ENCODE assay signal across 13 cellular contexts in the genomic region with DNA sequence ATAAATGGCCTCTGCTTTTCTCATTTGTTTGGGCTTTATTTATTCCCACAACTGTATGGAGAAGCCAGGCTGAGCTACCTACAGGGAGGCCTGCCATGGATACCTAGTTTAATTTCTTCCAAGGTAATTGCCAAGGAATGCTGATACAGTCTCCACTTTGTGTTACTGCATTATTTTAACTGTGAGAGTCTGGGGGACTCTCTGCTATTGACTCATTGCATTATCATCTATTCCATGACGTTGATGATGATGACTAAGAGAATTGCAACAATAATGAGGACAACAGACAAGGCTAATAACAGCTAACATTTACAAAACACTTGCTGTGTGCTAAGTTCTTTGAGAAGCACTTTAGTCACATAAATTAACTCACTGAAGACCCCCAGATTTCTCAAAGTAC.
DNase-seq lines count a peak whose midpoint lies in the region; ATAC-seq and TF ChIP-seq lines count a peak whose summit lies in the region.
"Had no signal": no experiment of that assay in that cellular context is flagged by ENCODE, and none has a peak within 500 bp of the region (broad histone marks: within the 10 kb centered on the region; RNA-seq: fewer than 3 reads in every experiment).

No MANE protein-coding gene starts in this region.

- no peak for TF ChIP-seq RAD21 in IMR-90 (IDR thresholded peaks at IDR 0.05; ENCODE audit: low read length)

- H2BK20ac ChIP-seq in IMR-90 (ENCODE audit: low read depth, low read length) = peak overlapping the region; percentile 90

- H3K4me2 ChIP-seq in IMR-90 (ENCODE audit: low read depth, low read length) (peak overlapping the region; percentile 57; the same call in 1 of the 2 replicates), OCI-LY7 (ENCODE audit: low read length) (no peak overlapping the region)

- peak; percentile 53 for DNase-seq in AG09309 (ENCODE audit: low read depth)
- peak; percentile 94 for DNase-seq in IMR-90
- peak; percentile 88 for DNase-seq in astrocyte of the spinal cord (ENCODE audit: low read depth, low spot score)
- peak; percentile 42 for DNase-seq in kidney glomerular epithelial cell (lab: John Stamatoyannopoulos, UW)
- DNase-seq in RPMI8226 = no peak
- no peak for DNase-seq in stomach
- no peak for DNase-seq in OCI-LY7 (ENCODE audit: low spot score)
- DNase-seq: adrenal gland, KBM-7, NCI-H1930, spleen had no signal

- H2AK5ac ChIP-seq in IMR-90 (ENCODE audit: low read depth, low read length) = peak overlapping the region; percentile 79

- H3K9me3 ChIP-seq in IMR-90 (ENCODE audit: control insufficient read depth, insufficient read depth, low read length) = no peaks in the 10 kb centered on the region
- H3K9me3 ChIP-seq in stomach = no peaks in the 10 kb centered on the region
- no peaks in the 10 kb centered on the region for H3K9me3 ChIP-seq in OCI-LY7 (ENCODE audit: low read length)
- H3K9me3 ChIP-seq: adrenal gland, spleen had no signal

- intact Hi-C loops in IMR-90 (cut with micrococcal nuclease) (no loop called here), stomach (cut with DNase I; ENCODE audit: low total_unique reads) (no loop called here), OCI-LY7 (cut with micrococcal nuclease; ENCODE audit: unreplicated experiment) (loop anchor here (10.0 kb wide), 1 partner anchor 61 kb away; no protein-coding TSS in a partner anchor)

- peak overlapping the region; percentile 77 for H4K91ac ChIP-seq in IMR-90 (ENCODE audit: insufficient read depth, low read depth, low read length)

- H3K79me2 ChIP-seq in OCI-LY7 (ENCODE audit: insufficient read depth, low read depth, low read length) = no peaks in the 10 kb centered on the region

- dilution Hi-C loops in IMR-90 (cut with HindIII; ENCODE audit: low sequenced_read_pairs, unreplicated experiment) = no loop called here

- peak overlapping the region; percentile 77 for H2BK15ac ChIP-seq in IMR-90 (ENCODE audit: low read depth, low read length)

- peak overlapping the region; percentile 51; the same call in 1 of the 2 replicates for H4K5ac ChIP-seq in IMR-90 (ENCODE audit: low read depth, low read length)

- peak overlapping the region; percentile 85 for H2BK120ac ChIP-seq in IMR-90 (ENCODE audit: low read depth, low read length)

- in situ Hi-C loops in IMR-90 (cut with MboI; ENCODE audit: low sequenced_read_pairs) (loop anchor here (25.0 kb wide), 1 partner anchor 977 kb away; the partner anchor contains the start of gene PRIM2), astrocyte of the spinal cord (cut with HindIII; ENCODE audit: low sequenced_read_pairs) (no loop called here)

- H4K8ac ChIP-seq in IMR-90 (ENCODE audit: low read depth in 2 of 2, low read length in 2 of 2) = peak overlapping the region; percentile 62 to 70

- no peak for TF ChIP-seq EP300 in stomach (IDR thresholded peaks at IDR 0.05)

- H3K79me1 ChIP-seq in IMR-90 (ENCODE audit: low read depth in 1 of 2, low read length in 2 of 2) = no peaks in the 10 kb centered on the region

- TF ChIP-seq CTCF in AG09309 (IDR thresholded peaks at IDR 0.05; ENCODE audit: control insufficient read depth, insufficient read depth, low read depth, low read length, missing control alignments) = no peak
- no peak for TF ChIP-seq CTCF in IMR-90 (conservative IDR thresholded peaks at IDR 0.05; ENCODE audit: low read depth, low read length)
- TF ChIP-seq CTCF in astrocyte of the spinal cord (IDR thresholded peaks at IDR 0.05; ENCODE audit: low read depth, low read length) = no peak
- TF ChIP-seq CTCF in stomach (IDR thresholded peaks at IDR 0.05) = no peak
- TF ChIP-seq CTCF in OCI-LY7 (conservative IDR thresholded peaks at IDR 0.05; ENCODE audit: low read length) = no peak

- no peak overlapping the region for H2AFZ ChIP-seq in IMR-90 (replicated peaks; ENCODE audit: low read length, poor library complexity)
- H2AFZ ChIP-seq in OCI-LY7 (ENCODE audit: low read length) = no peak overlapping the region

- H3K4me1 ChIP-seq in IMR-90 (ENCODE audit: control insufficient read depth, insufficient read depth, low read length) (peaks cover 10% of the 10 kb centered on the region), stomach (no peaks in the 10 kb centered on the region), OCI-LY7 (ENCODE audit: insufficient read depth, low read length, poor library complexity, severe bottlenecking) (no peaks in the 10 kb centered on the region)
- H3K4me1 ChIP-seq: spleen had no signal

- 0 out of 2 replicates have a peak overlapping the region, but pooled peaks have one; percentile 2 for H3K23ac ChIP-seq in IMR-90 (ENCODE audit: low read depth, low read length)

- BruUV-seq in IMR-90 (replicated peaks; lab: Mats Ljungman, UMichigan) (no TSS peak), OCI-LY7 (replicated peaks; lab: Mats Ljungman, UMichigan) (no TSS peak)

- H3K9me1 ChIP-seq in IMR-90 (ENCODE audit: insufficient read depth, low read length) = 0 out of 2 replicates have a peak, but pooled peaks cover under 1% of the 10 kb centered on the region

- H3K4ac ChIP-seq in IMR-90 (ENCODE audit: low read depth, low read length) = peak overlapping the region; percentile 76

- H3K18ac ChIP-seq in IMR-90 (ENCODE audit: low read depth, low read length) = peak overlapping the region; percentile 79; the same call in 1 of the 2 replicates

- H3K4me3 ChIP-seq in AG09309 (ENCODE audit: control insufficient read depth, low read depth, low read length) (no peak overlapping the region), IMR-90 (ENCODE audit: insufficient read depth, low read depth, low read length) (no peak overlapping the region), astrocyte of the spinal cord (ENCODE audit: low read depth, low read length) (no peak overlapping the region), stomach (no peak overlapping the region), OCI-LY7 (ENCODE audit: low read depth, low read length, poor library complexity, severe bottlenecking) (no peak overlapping the region)
- H3K4me3 ChIP-seq: adrenal gland, spleen had no signal

- H4K20me1 ChIP-seq in IMR-90 (ENCODE audit: insufficient read depth, low read length) (no peaks in the 10 kb centered on the region), OCI-LY7 (ENCODE audit: insufficient read depth, low read length) (no peaks in the 10 kb centered on the region)

- peak overlapping the region; percentile 49; the same call in 1 of the 2 replicates for H3K14ac ChIP-seq in IMR-90 (replicated peaks; ENCODE audit: low read depth, low read length)

- no peaks in the 10 kb centered on the region for H3K9me2 ChIP-seq in OCI-LY7 (ENCODE audit: insufficient read depth, low read length)

- H3K27ac ChIP-seq in IMR-90 (ENCODE audit: insufficient read depth, low read length) (peak overlapping the region; percentile 73), stomach (no peak overlapping the region), OCI-LY7 (ENCODE audit: low read depth, low read length, poor library complexity, severe bottlenecking) (no peak overlapping the region)
- H3K27ac ChIP-seq: spleen had no signal

- no peaks in the 10 kb centered on the region for H3K27me3 ChIP-seq in IMR-90 (ENCODE audit: control insufficient read depth, insufficient read depth, low read length)
- H3K27me3 ChIP-seq in stomach = no peaks in the 10 kb centered on the region
- H3K27me3 ChIP-seq: adrenal gland, spleen had no signal

- CTCF ChIA-PET in IMR-90 (lab: Yijun Ruan, JAX) = no interaction called here
- CTCF ChIA-PET in OCI-LY7 (lab: Charles Lee; ENCODE audit: unreplicated experiment) = no interaction called here

- no peak for TF ChIP-seq POLR2A in IMR-90 (IDR thresholded peaks at IDR 0.05; ENCODE audit: low read depth, low read length)
- no peak for TF ChIP-seq POLR2A in stomach (IDR thresholded peaks at IDR 0.05)

- H3K36me3 ChIP-seq in IMR-90 (ENCODE audit: control insufficient read depth, insufficient read depth, low read length) (no peaks in the 10 kb centered on the region), stomach (no peaks in the 10 kb centered on the region), OCI-LY7 (ENCODE audit: insufficient read depth, low read length) (no peaks in the 10 kb centered on the region)
- H3K36me3 ChIP-seq: adrenal gland, spleen had no signal

- POLR2A ChIA-PET in IMR-90 (lab: Charles Lee; ENCODE audit: unreplicated experiment) (interaction anchor here (0.6 kb wide), 1 partner anchor 499 kb away, joined by 3 read pairs; no protein-coding TSS in a partner anchor), OCI-LY7 (lab: Charles Lee) (interaction anchor here (0.6 kb wide), 1 partner anchor 57 kb away, joined by 3 read pairs; no protein-coding TSS in a partner anchor)

- ATAC-seq in IMR-90 (ENCODE audit: low read depth) (peak; percentile 80), HG03571 (IDR thresholded peaks at IDR 0.05; ENCODE audit: unreplicated experiment) (no peak)
- ATAC-seq: natural killer cell treated with Interleukin-12 subunit alpha and Interleukin-12 subunit beta and Interleukin-15 and Interleukin-18, amount 100 ng/mL, for 72 hours had no signal

- no peak overlapping the region for H2AK9ac ChIP-seq in IMR-90 (replicated peaks; ENCODE audit: low read depth, low read length, poor library complexity)

- H3K9ac ChIP-seq in IMR-90 (ENCODE audit: low read depth, low read length) = no peak overlapping the region

- peak overlapping the region; percentile 69 for H3K56ac ChIP-seq in IMR-90 (ENCODE audit: extremely low read depth, insufficient read depth, low read length)

- no CpG with 5 or more reads among the region's 1 CpG for WGBS in IMR-90 (ENCODE audit: extremely low coverage in 2 of 2, insufficient read length in 1 of 2), 2 experiments
- 24 to 49% (median 44%) methylated on average over 1 of the region's 1 CpG for WGBS in stomach, 5 donors

- peak overlapping the region; percentile 90 for H2BK5ac ChIP-seq in IMR-90 (ENCODE audit: low read depth, low read length, poor library complexity, severe bottlenecking)

TF ChIP-seq in IMR-90, 13 proteins besides CTCF, POLR2A, EP300 and RAD21:
- TF ChIP-seq FOS (IDR thresholded peaks at IDR 0.05; ENCODE audit: low read depth, low read length) (peak; percentile 97), RFX5 (IDR thresholded peaks at IDR 0.05; ENCODE audit: low read depth, low read length) (no peak), MAFK (IDR thresholded peaks at IDR 0.05; ENCODE audit: low read depth, low read length) (peak; percentile 62), NFE2L2 (IDR thresholded peaks at IDR 0.05; ENCODE audit: low read depth, low read length) (peak; percentile 72; the same call in 1 of the 2 replicates), CEBPB (IDR thresholded peaks at IDR 0.05; ENCODE audit: low read depth, low read length) (peak; percentile 96), BHLHE40 (IDR thresholded peaks at IDR 0.05; ENCODE audit: low read depth, low read length) (no peak; the same call in 1 of the 2 replicates)

Comparison
In these comparisons a context has a peak if more than half of its experiments do, and no peak if none do; other contexts are left out.
1. DNase-seq: peak in AG09309 (single experiment), IMR-90 (single experiment), astrocyte of the spinal cord (single experiment) and kidney glomerular epithelial cell (single experiment); none in RPMI8226 (single experiment), stomach (single experiment) and OCI-LY7 (single experiment).